Comparison of ENCODE assay signal across 2 cellular contexts in the genomic region with DNA sequence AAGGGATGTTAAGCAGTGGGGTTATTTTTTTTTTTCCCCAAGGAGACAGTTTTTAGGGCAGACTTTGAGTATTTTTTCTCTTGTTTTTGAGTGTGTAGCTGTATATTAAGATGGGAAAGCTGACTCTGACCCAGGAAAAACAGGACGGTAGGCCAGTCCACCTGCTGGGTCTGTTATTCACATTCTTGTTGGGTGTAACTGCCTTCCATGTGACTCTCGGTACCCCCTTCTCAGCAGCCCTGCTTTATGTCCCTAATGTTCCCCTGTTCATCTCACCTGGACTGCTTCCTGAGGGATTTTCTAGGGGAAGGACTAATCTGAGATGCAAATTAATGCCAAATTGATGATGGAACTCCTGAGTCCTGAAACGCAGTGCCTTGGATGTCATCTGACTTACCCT.
TF ChIP-seq lines count a peak whose summit lies in the region.

No MANE protein-coding gene starts in this region.

TF ChIP-seq in HepG2, 621 proteins besides CTCF, POLR2A, EP300 and RAD21:
- TF ChIP-seq BHLHE40 (IDR thresholded peaks at IDR 0.05; ENCODE audit: low read length) = no peak
- no peak for TF ChIP-seq RBAK (CRISPR knock-in tag; IDR thresholded peaks at IDR 0.05)
- TF ChIP-seq HDAC6 (IDR thresholded peaks at IDR 0.05; ENCODE audit: low read depth, low read length) = no peak

TF ChIP-seq in endothelial cell of umbilical vein, 7 proteins besides CTCF, POLR2A, EP300 and RAD21:
- no peak for TF ChIP-seq MYC (IDR thresholded peaks at IDR 0.05; ENCODE audit: low read depth, low read length)
- TF ChIP-seq EZH2 (IDR thresholded peaks at IDR 0.05; ENCODE audit: borderline replicate concordance, low read depth, low read length, severe bottlenecking) = no peak
- TF ChIP-seq JUN (IDR thresholded peaks at IDR 0.05; ENCODE audit: borderline replicate concordance, insufficient read depth, insufficient read length, low read depth) = no peak
- no peak for TF ChIP-seq FOS (IDR thresholded peaks at IDR 0.05; ENCODE audit: borderline replicate concordance, insufficient read depth, low read length)
- no peak for TF ChIP-seq POLR2AphosphoS5 (IDR thresholded peaks at IDR 0.05; ENCODE audit: insufficient read depth, low read depth, low read length)
- TF ChIP-seq, protein P1, sequence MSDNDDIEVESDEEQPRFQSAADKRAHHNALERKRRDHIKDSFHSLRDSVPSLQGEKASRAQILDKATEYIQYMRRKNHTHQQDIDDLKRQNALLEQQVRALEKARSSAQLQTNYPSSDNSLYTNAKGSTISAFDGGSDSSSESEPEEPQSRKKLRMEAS (IDR thresholded peaks at IDR 0.05; ENCODE audit: insufficient read depth, insufficient read length) = no peak
- TF ChIP-seq GATA2 (IDR thresholded peaks at IDR 0.05; ENCODE audit: insufficient read depth, insufficient read length, low read depth, low read length) = no peak
TF ChIP-seq in endothelial cell of umbilical vein: peak in this region for 0.
